Comparison of ENCODE assay signal across 19 cellular contexts in genomic region chr3:50435382-50435781, GRCh38.
"Had no signal": no experiment of that assay in that cellular context is flagged by ENCODE, and none has a peak within 500 bp of the region (broad histone marks: within the 10 kb centered on the region; RNA-seq: fewer than 3 reads in every experiment).

No MANE protein-coding gene starts in this region.

- H3K36me3 ChIP-seq: ascending aorta, cardiac muscle cell, colonic mucosa, gastroesophageal sphincter, ovary, stomach, thyroid gland, upper lobe of left lung had no signal

- H3K36me3 Mint-ChIP-seq: activated CD4-positive, alpha-beta memory T cell treated with anti-CD3 and anti-CD28 coated beads for 36 hours; activated naive CD4-positive, alpha-beta T cell treated with anti-CD3 and anti-CD28 coated beads, Interleukin-2, amount 50 U/mL, for 72 hours; brain; naive thymus-derived CD4-positive, alpha-beta T cell; stimulated activated memory B cell treated with anti-CD40 and anti-IgM and Interleukin-4, amounts not matched to agents 10 μg/mL and 1 μg/mL and 100 μg/mL, for 72 hours had no signal

- H3K27ac ChIP-seq: ascending aorta, cardiac muscle cell, colonic mucosa, gastroesophageal sphincter, ovary, right lobe of liver, stomach, thyroid gland had no signal

- H3K27me3 Mint-ChIP-seq: activated T-helper 17 cell treated with anti-CD3 and anti-CD28 coated beads, Interleukin-2, amount 50 U/mL, for 72 hours had no signal

- H3K4me3 ChIP-seq: ascending aorta, cardiac muscle cell, colonic mucosa, gastroesophageal sphincter, ovary, right lobe of liver, stomach, thyroid gland, upper lobe of left lung had no signal

- H3K4me3 Mint-ChIP-seq: activated CD4-positive, alpha-beta memory T cell treated with anti-CD3 and anti-CD28 coated beads for 36 hours; activated CD4-positive, alpha-beta T cell treated with anti-CD3 and anti-CD28 coated beads, Interleukin-2, amount 10 ng/mL, durations not matched to agents 24 days and 14 days; activated T-cell treated with anti-CD3 and anti-CD28 coated beads, Interleukin-2, amount 50 U/mL, for 24 hours; activated T-helper 17 cell treated with anti-CD3 and anti-CD28 coated beads, Interleukin-2, amount 50 U/mL, for 72 hours; stimulated activated memory B cell treated with anti-CD40 and anti-IgM and Interleukin-4, amounts not matched to agents 10 μg/mL and 1 μg/mL and 100 μg/mL, for 72 hours had no signal

- H3K9me3 Mint-ChIP-seq: activated CD4-positive, alpha-beta memory T cell treated with anti-CD3 and anti-CD28 coated beads for 36 hours; activated CD4-positive, alpha-beta T cell treated with anti-CD3 and anti-CD28 coated beads, Interleukin-2, amount 10 ng/mL, durations not matched to agents 24 days and 14 days; activated naive CD4-positive, alpha-beta T cell treated with anti-CD3 and anti-CD28 coated beads, Interleukin-2, amount 50 U/mL, for 72 hours; activated T-cell treated with anti-CD3 and anti-CD28 coated beads, Interleukin-2, amount 50 U/mL, for 24 hours; activated T-helper 17 cell treated with anti-CD3 and anti-CD28 coated beads, Interleukin-2, amount 50 U/mL, for 72 hours; brain; naive thymus-derived CD4-positive, alpha-beta T cell; stimulated activated memory B cell treated with anti-CD40 and anti-IgM and Interleukin-4, amounts not matched to agents 10 μg/mL and 1 μg/mL and 100 μg/mL, for 72 hours had no signal

- H3K4me1 Mint-ChIP-seq: activated T-helper 17 cell treated with anti-CD3 and anti-CD28 coated beads, Interleukin-2, amount 50 U/mL, for 72 hours; stimulated activated memory B cell treated with anti-CD40 and anti-IgM and Interleukin-4, amounts not matched to agents 10 μg/mL and 1 μg/mL and 100 μg/mL, for 72 hours had no signal

- DNase-seq: cerebellar nuclear complex had no signal

- H3K27me3 ChIP-seq: ascending aorta, colonic mucosa, gastroesophageal sphincter, ovary, right lobe of liver, stomach, thyroid gland, upper lobe of left lung had no signal

- H3K4me1 ChIP-seq: ascending aorta, colonic mucosa, right lobe of liver, thyroid gland had no signal

- H3K27ac Mint-ChIP-seq: activated CD4-positive, alpha-beta memory T cell treated with anti-CD3 and anti-CD28 coated beads for 36 hours; activated CD4-positive, alpha-beta T cell treated with anti-CD3 and anti-CD28 coated beads, Interleukin-2, amount 10 ng/mL, durations not matched to agents 24 days and 14 days; activated T-cell treated with anti-CD3 and anti-CD28 coated beads, Interleukin-2, amount 50 U/mL, for 24 hours; activated T-helper 17 cell treated with anti-CD3 and anti-CD28 coated beads, Interleukin-2, amount 50 U/mL, for 72 hours; naive thymus-derived CD4-positive, alpha-beta T cell; progenitor cell of endocrine pancreas; stimulated activated memory B cell treated with anti-CD40 and anti-IgM and Interleukin-4, amounts not matched to agents 10 μg/mL and 1 μg/mL and 100 μg/mL, for 72 hours had no signal

- H3K9me3 ChIP-seq: ascending aorta, colonic mucosa, gastroesophageal sphincter, ovary, right lobe of liver, stomach, thyroid gland, upper lobe of left lung had no signal
